8 cellular contexts compared by ENCODE assay signal in genomic region chr12:46342562-46343033, GRCh38. TPM values are rescaled to one million over a fixed set of nuclear protein-coding genes. Genes with fewer than 3 reads are reported as not detected.
DNase-seq lines count a peak whose midpoint lies in the region; ATAC-seq, FAIRE-seq and TF ChIP-seq lines count a peak whose summit lies in the region.

No MANE protein-coding gene starts in this region.

- CTCF ChIA-PET in GM12878 (lab: Yijun Ruan, JAX) = interaction anchor here (1.0 to 3.4 kb wide), 10 partner anchors 14 to 677 kb away, joined by 3 to 20 read pairs (median 4); no protein-coding TSS in a partner anchor

- H3K4me2 ChIP-seq in GM12878 (ENCODE audit: control insufficient read depth, insufficient read depth) = no peak overlapping the region

- H3K36me3 ChIP-seq in GM12878 (ENCODE audit: control insufficient read depth in 2 of 2, insufficient read depth in 2 of 2, low read length in 1 of 2) (no peaks in the 10 kb centered on the region), upper lobe of left lung (no peaks in the 10 kb centered on the region)

- no peaks in the 10 kb centered on the region for H3K27me3 ChIP-seq in GM12878 (replicated peaks in 1 of 2; ENCODE audit: control insufficient read depth in 2 of 2, insufficient read depth in 2 of 2, low read length in 1 of 2)
- H3K27me3 ChIP-seq in upper lobe of left lung = no peaks in the 10 kb centered on the region

- H3K9me3 ChIP-seq in GM12878 (replicated peaks; ENCODE audit: control insufficient read depth, insufficient read depth, low read length) (no peaks in the 10 kb centered on the region), upper lobe of left lung (no peaks in the 10 kb centered on the region)

- peak; percentile 65 for DNase-seq in activated effector memory CD4-positive, alpha-beta T cell treated with anti-CD3 and anti-CD28 coated beads, Interleukin-2, amount 50 U/mL, for 16 hours
- DNase-seq in activated effector memory CD4-positive, alpha-beta T cell treated with Interleukin-2 at 50 U/mL for 16 hours = no peak
- DNase-seq in NCI-H460 (ENCODE audit: extremely low read depth, low read depth) (peak; percentile 56), GM12878 (ENCODE audit: low read depth, low spot score) (no peak), kidney tubule cell (ENCODE audit: low spot score) (peak; percentile 33), upper lobe of left lung (no peak), urothelium cell line (ENCODE audit: low spot score) (no peak), NCI-H446 treated with DMSO at 0.1 percent for 48 hours (lab: John Stamatoyannopoulos, UW) (no peak)

- no peaks in the 10 kb centered on the region for H3K79me2 ChIP-seq in GM12878 (ENCODE audit: control insufficient read depth, insufficient read depth, low read length)

- no peak overlapping the region for H2AFZ ChIP-seq in GM12878 (ENCODE audit: control insufficient read depth, low read depth, low read length)

- TF ChIP-seq EP300 in GM12878 (IDR thresholded peaks at IDR 0.05; ENCODE audit: borderline replicate concordance in 1 of 2, control insufficient read depth in 1 of 2, low read depth in 2 of 2, low read length in 2 of 2) = no peak
- TF ChIP-seq EP300 in upper lobe of left lung (IDR thresholded peaks at IDR 0.05) = no peak

- TF ChIP-seq CTCF in GM12878 (IDR thresholded peaks at IDR 0.05 in 2 of 3, conservative IDR thresholded peaks at IDR 0.05 in 1 of 3; ENCODE audit: control insufficient read depth in 2 of 3, extremely low read depth in 1 of 3, insufficient read depth in 1 of 3, low read depth in 3 of 3, low read length in 3 of 3) (peak; percentile 43 to 59 (median 45); a peak in 5 of 6 replicates), upper lobe of left lung (IDR thresholded peaks at IDR 0.05) (peak; percentile 50 to 76 (median 57))

- TF ChIP-seq RAD21 in GM12878 (IDR thresholded peaks at IDR 0.05; ENCODE audit: insufficient read depth, low read depth, low read length) = peak; percentile 68

- BruUV-seq in GM12878 (replicated peaks; lab: Mats Ljungman, UMichigan) = no TSS peak

- FAIRE-seq in GM12878 (lab: Jason Lieb, UNC) (no peak), urothelium cell line (lab: Jason Lieb, UNC) (no peak)

- POLR2A ChIA-PET in GM12878 (lab: Charles Lee) = no interaction called here

- H3K4me3 ChIP-seq in GM12878 (no peak overlapping the region), upper lobe of left lung (no peak overlapping the region)

- no peak overlapping the region for H3K27ac ChIP-seq in GM12878 (ENCODE audit: control insufficient read depth, insufficient read depth)
- no peak overlapping the region for H3K27ac ChIP-seq in upper lobe of left lung

- 65% methylated on average over 3 of the region's 3 CpGs for WGBS in GM12878 (ENCODE audit: insufficient coverage, insufficient replicate concordance, low lambda C conversion rate, missing lambda C conversion rate)
- 35 to 46% methylated on average over 3 of the region's 3 CpGs for WGBS in upper lobe of left lung, 2 donors

- in situ Hi-C loops in GM12878 (cut with MboI) = loop anchor here (10.0 kb wide), 1 partner anchor 642 kb away; no protein-coding TSS in a partner anchor

- intact Hi-C loops in GM12878 (cut with micrococcal nuclease; ENCODE audit: unreplicated experiment) = loop anchor here (1.0 to 10.0 kb wide), 5 partner anchors 320 to 679 kb away; no protein-coding TSS in a partner anchor

- ATAC-seq in GM12878 (peak; percentile 98), upper lobe of left lung (ENCODE audit: low FRiP score in 2 of 2) (peak; percentile 75 to 78)

- H4K20me1 ChIP-seq in GM12878 (ENCODE audit: control insufficient read depth, insufficient read depth) = no peaks in the 10 kb centered on the region

- H3K4me1 ChIP-seq in GM12878 (ENCODE audit: control insufficient read depth, insufficient read depth, low read length) = no peaks in the 10 kb centered on the region
- peaks cover 0 to 6% (median 3%) of the 10 kb centered on the region in 4 donors for H3K4me1 ChIP-seq in upper lobe of left lung

- SMC1A ChIA-PET in GM12878 (lab: Charles Lee; ENCODE audit: uncharacterized antibody, unreplicated experiment) = interaction anchor here (0.9 to 2.0 kb wide), 5 partner anchors 72 to 679 kb away, joined by 3 to 9 read pairs (median 3); no protein-coding TSS in a partner anchor

- no peak overlapping the region for H3K9ac ChIP-seq in GM12878 (ENCODE audit: control insufficient read depth, insufficient read depth, low read length)

- TF ChIP-seq POLR2A in GM12878 (IDR thresholded peaks at IDR 0.05; ENCODE audit: low read depth, low read length) = no peak
- no peak for TF ChIP-seq POLR2A in upper lobe of left lung (IDR thresholded peaks at IDR 0.05)

- RAD21 ChIA-PET in GM12878 (lab: Charles Lee; ENCODE audit: unreplicated experiment) = interaction anchor here (1.0 to 2.9 kb wide), 3 partner anchors 13 to 319 kb away, joined by 3 to 12 read pairs (median 3); no protein-coding TSS in a partner anchor

TF ChIP-seq in GM12878, 131 proteins besides CTCF, POLR2A, EP300 and RAD21 (continues in another document):
- TF ChIP-seq SP1 (IDR thresholded peaks at IDR 0.05; ENCODE audit: low read depth, low read length) (no peak), JUNB (IDR thresholded peaks at IDR 0.05) (0 out of 2 replicates have a peak, but pooled peaks have one; percentile 23), RCOR1 (conservative IDR thresholded peaks at IDR 0.05; ENCODE audit: low read depth, low read length) (no peak), IRF4 (IDR thresholded peaks at IDR 0.05; ENCODE audit: low read depth, low read length) (0 out of 2 replicates have a peak, but pooled peaks have one; percentile 45), ASH2L (IDR thresholded peaks at IDR 0.05; ENCODE audit: borderline replicate concordance, low read depth) (no peak), SMC3 (IDR thresholded peaks at IDR 0.05; ENCODE audit: borderline replicate concordance, low read length) (peak; percentile 68), NFIC (IDR thresholded peaks at IDR 0.05; ENCODE audit: low read depth, low read length) (no peak), HDAC6 (IDR thresholded peaks at IDR 0.05; ENCODE audit: unreplicated experiment) (no peak), RBBP5 (conservative IDR thresholded peaks at IDR 0.05) (no peak), BACH1 (IDR thresholded peaks at IDR 0.05; ENCODE audit: borderline replicate concordance) (no peak), ZNF217 (IDR thresholded peaks at IDR 0.05) (no peak), ZNF274 (IDR thresholded peaks at IDR 0.05; ENCODE audit: insufficient read depth, insufficient read length) (no peak), CBX3 (IDR thresholded peaks at IDR 0.05; ENCODE audit: borderline replicate concordance, low read depth) (no peak)
- TF ChIP-seq, protein P1, sequence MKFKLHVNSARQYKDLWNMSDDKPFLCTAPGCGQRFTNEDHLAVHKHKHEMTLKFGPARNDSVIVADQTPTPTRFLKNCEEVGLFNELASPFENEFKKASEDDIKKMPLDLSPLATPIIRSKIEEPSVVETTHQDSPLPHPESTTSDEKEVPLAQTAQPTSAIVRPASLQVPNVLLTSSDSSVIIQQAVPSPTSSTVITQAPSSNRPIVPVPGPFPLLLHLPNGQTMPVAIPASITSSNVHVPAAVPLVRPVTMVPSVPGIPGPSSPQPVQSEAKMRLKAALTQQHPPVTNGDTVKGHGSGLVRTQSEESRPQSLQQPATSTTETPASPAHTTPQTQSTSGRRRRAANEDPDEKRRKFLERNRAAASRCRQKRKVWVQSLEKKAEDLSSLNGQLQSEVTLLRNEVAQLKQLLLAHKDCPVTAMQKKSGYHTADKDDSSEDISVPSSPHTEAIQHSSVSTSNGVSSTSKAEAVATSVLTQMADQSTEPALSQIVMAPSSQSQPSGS (IDR thresholded peaks at IDR 0.05; ENCODE audit: low read length) = no peak

RNA-seq across cellular contexts. Expression of gene SLC38A2, which starts 30.0 kb away (rescaled TPM):
- 745 and 826 TPM in 2 replicates for total RNA-seq in NCI-H460 (2014; rRNA removed; shearing (Covaris generic))
- 432 and 698 TPM in 2 replicates for polyA plus RNA-seq in NCI-H460 (2014; cell fraction: nucleus; rRNA removed)
- 920 and 952 TPM in 2 replicates for total RNA-seq in GM12878 (2013; cell fraction: nucleolus; rRNA removed)
- total RNA-seq in GM12878 (2014; rRNA removed) (117 and 156 TPM in 2 replicates), GM12878 (2014; rRNA removed; fragmentation: Illumina TruSeq; extraction: Trizol) (109 and 111 TPM in 2 replicates), GM12878 (2021) (112 and 118 TPM in 2 replicates), upper lobe of left lung (100 to 1,000 TPM; 104 to 409 (median 223) TPM)
- polyA plus RNA-seq in GM12878 (2011; ENCODE audit: low read depth) = 21.8 TPM
- polyA plus RNA-seq in GM12878 (2011; rRNA removed) (103 and 142 TPM in 2 replicates), GM12878 (2014; fragmentation: Illumina TruSeq; extraction: Trizol) (84.2 and 115 TPM in 2 replicates), GM12878 (2014; fragmentation: Nextera tagmentation; extraction: Ambion mirVana) (10 to 100 TPM; 36.2 to 47.3 TPM), GM12878 (2014; rRNA removed) (48.4 and 61.8 TPM in 2 replicates), GM12878 (2016; fragmentation: Nextera tagmentation; extraction: Ambion mirVana) (10 to 100 TPM; 69.2 to 75.3 TPM)
- 39.8 and 59.5 TPM in 2 replicates for polyA plus RNA-seq in GM12878 (2011; cell fraction: cytosol; rRNA removed)
- 187 and 191 TPM in 2 replicates for polyA plus RNA-seq in GM12878 (2011; cell fraction: nucleus; rRNA removed)
- polyA plus RNA-seq in GM12878 (2012) = 37.4 and 49.1 TPM in 2 replicates
- 84.7 and 105 TPM in 2 replicates for polyA minus RNA-seq in GM12878 (2011; rRNA and poly(A)+ RNA removed)
- 40.1 and 47.0 TPM in 2 replicates for polyA minus RNA-seq in GM12878 (2011; cell fraction: cytosol; rRNA and poly(A)+ RNA removed)
- 239 and 256 TPM in 2 replicates for polyA minus RNA-seq in GM12878 (2011; cell fraction: nucleus; rRNA and poly(A)+ RNA removed)

Comparison
In these comparisons a context has a peak if more than half of its experiments do, and no peak if none do; other contexts are left out.
1. DNase-seq: peak in activated effector memory CD4-positive, alpha-beta T cell treated with anti-CD3 and anti-CD28 coated beads, Interleukin-2, amount 50 U/mL, for 16 hours (single experiment), NCI-H460 (single experiment) and kidney tubule cell (single experiment); none in activated effector memory CD4-positive, alpha-beta T cell treated with Interleukin-2 at 50 U/mL for 16 hours (single experiment), GM12878 (single experiment), upper lobe of left lung (0 of 2), urothelium cell line (single experiment) and NCI-H446 treated with DMSO at 0.1 percent for 48 hours (single experiment).